1 cellular context compared by ENCODE assay signal in genomic region chr1:44674113-44675000, GRCh38.
TF ChIP-seq lines count a peak whose summit lies in the region.

Gene ARMH1 (plus strand): TSS chr1:44674714. CDS start chr1:44689698, 14,984 bp downstream.
Gene TMEM53 (minus strand): TSS chr1:44674481. CDS start chr1:44674391, 90 bp downstream.

TF ChIP-seq in HepG2, 621 proteins besides CTCF, POLR2A, EP300 and RAD21 (continued from another document and continues in another):
- TF ChIP-seq, protein P1, sequence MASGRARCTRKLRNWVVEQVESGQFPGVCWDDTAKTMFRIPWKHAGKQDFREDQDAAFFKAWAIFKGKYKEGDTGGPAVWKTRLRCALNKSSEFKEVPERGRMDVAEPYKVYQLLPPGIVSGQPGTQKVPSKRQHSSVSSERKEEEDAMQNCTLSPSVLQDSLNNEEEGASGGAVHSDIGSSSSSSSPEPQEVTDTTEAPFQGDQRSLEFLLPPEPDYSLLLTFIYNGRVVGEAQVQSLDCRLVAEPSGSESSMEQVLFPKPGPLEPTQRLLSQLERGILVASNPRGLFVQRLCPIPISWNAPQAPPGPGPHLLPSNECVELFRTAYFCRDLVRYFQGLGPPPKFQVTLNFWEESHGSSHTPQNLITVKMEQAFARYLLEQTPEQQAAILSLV (CRISPR knock-in tag; IDR thresholded peaks at IDR 0.05; ENCODE audit: borderline replicate concordance), result no peak; the same call in 1 of the 2 replicates
- TF ChIP-seq SYNCRIP (IDR thresholded peaks at IDR 0.05; ENCODE audit: insufficient read depth, low read depth, low read length) (no peak), CENPX (CRISPR knock-in tag; IDR thresholded peaks at IDR 0.05) (no peak), KLF9 (CRISPR knock-in tag; IDR thresholded peaks at IDR 0.05; ENCODE audit: low read depth) (no peak), MEF2D (CRISPR knock-in tag; IDR thresholded peaks at IDR 0.05) (peak; percentile 65), ZZZ3 (CRISPR knock-in tag; IDR thresholded peaks at IDR 0.05; ENCODE audit: borderline replicate concordance) (0 out of 2 replicates have a peak, but pooled peaks have one; percentile 46), ZNF326 (CRISPR knock-in tag; IDR thresholded peaks at IDR 0.05; ENCODE audit: borderline replicate concordance) (no peak), ZNF205 (CRISPR knock-in tag; IDR thresholded peaks at IDR 0.05) (peak; percentile 26; the same call in 1 of the 2 replicates), ZBTB46 (CRISPR knock-in tag; IDR thresholded peaks at IDR 0.05; ENCODE audit: borderline replicate concordance) (no peak), ZNF460 (CRISPR knock-in tag; IDR thresholded peaks at IDR 0.05; ENCODE audit: borderline replicate concordance) (no peak), ZBTB33 (CRISPR knock-in tag; IDR thresholded peaks at IDR 0.05) (no peak), ATF5 (CRISPR knock-in tag; IDR thresholded peaks at IDR 0.05; ENCODE audit: low read depth) (0 out of 2 replicates have a peak, but pooled peaks have one; percentile 60), ZNF747 (CRISPR knock-in tag; IDR thresholded peaks at IDR 0.05; ENCODE audit: borderline replicate concordance) (no peak), ZNF629 (CRISPR knock-in tag; conservative IDR thresholded peaks at IDR 0.05) (no peak), NR0B2 (CRISPR knock-in tag; IDR thresholded peaks at IDR 0.05) (no peak), YEATS2 (CRISPR knock-in tag; IDR thresholded peaks at IDR 0.05; ENCODE audit: borderline replicate concordance) (peak; percentile 53; the same call in 1 of the 2 replicates), TBX3 (IDR thresholded peaks at IDR 0.05; ENCODE audit: borderline replicate concordance) (peak; percentile 69; the same call in 1 of the 2 replicates), ZNF224 (CRISPR knock-in tag; IDR thresholded peaks at IDR 0.05) (peak; percentile 52; the same call in 1 of the 2 replicates), BCLAF1 (IDR thresholded peaks at IDR 0.05) (no peak), ZSCAN9 (CRISPR knock-in tag; IDR thresholded peaks at IDR 0.05; ENCODE audit: borderline replicate concordance) (no peak), ZNF691 (CRISPR knock-in tag; IDR thresholded peaks at IDR 0.05; ENCODE audit: borderline replicate concordance, low read depth) (0 out of 2 replicates have a peak, but pooled peaks have one; percentile 53), ZSCAN5A (CRISPR knock-in tag; IDR thresholded peaks at IDR 0.05; ENCODE audit: borderline replicate concordance) (no peak), CBX1 (IDR thresholded peaks at IDR 0.05; ENCODE audit: low read depth) (no peak), PHF8 (CRISPR knock-in tag; IDR thresholded peaks at IDR 0.05) (peak; percentile 72)
- TF ChIP-seq, protein P2, sequence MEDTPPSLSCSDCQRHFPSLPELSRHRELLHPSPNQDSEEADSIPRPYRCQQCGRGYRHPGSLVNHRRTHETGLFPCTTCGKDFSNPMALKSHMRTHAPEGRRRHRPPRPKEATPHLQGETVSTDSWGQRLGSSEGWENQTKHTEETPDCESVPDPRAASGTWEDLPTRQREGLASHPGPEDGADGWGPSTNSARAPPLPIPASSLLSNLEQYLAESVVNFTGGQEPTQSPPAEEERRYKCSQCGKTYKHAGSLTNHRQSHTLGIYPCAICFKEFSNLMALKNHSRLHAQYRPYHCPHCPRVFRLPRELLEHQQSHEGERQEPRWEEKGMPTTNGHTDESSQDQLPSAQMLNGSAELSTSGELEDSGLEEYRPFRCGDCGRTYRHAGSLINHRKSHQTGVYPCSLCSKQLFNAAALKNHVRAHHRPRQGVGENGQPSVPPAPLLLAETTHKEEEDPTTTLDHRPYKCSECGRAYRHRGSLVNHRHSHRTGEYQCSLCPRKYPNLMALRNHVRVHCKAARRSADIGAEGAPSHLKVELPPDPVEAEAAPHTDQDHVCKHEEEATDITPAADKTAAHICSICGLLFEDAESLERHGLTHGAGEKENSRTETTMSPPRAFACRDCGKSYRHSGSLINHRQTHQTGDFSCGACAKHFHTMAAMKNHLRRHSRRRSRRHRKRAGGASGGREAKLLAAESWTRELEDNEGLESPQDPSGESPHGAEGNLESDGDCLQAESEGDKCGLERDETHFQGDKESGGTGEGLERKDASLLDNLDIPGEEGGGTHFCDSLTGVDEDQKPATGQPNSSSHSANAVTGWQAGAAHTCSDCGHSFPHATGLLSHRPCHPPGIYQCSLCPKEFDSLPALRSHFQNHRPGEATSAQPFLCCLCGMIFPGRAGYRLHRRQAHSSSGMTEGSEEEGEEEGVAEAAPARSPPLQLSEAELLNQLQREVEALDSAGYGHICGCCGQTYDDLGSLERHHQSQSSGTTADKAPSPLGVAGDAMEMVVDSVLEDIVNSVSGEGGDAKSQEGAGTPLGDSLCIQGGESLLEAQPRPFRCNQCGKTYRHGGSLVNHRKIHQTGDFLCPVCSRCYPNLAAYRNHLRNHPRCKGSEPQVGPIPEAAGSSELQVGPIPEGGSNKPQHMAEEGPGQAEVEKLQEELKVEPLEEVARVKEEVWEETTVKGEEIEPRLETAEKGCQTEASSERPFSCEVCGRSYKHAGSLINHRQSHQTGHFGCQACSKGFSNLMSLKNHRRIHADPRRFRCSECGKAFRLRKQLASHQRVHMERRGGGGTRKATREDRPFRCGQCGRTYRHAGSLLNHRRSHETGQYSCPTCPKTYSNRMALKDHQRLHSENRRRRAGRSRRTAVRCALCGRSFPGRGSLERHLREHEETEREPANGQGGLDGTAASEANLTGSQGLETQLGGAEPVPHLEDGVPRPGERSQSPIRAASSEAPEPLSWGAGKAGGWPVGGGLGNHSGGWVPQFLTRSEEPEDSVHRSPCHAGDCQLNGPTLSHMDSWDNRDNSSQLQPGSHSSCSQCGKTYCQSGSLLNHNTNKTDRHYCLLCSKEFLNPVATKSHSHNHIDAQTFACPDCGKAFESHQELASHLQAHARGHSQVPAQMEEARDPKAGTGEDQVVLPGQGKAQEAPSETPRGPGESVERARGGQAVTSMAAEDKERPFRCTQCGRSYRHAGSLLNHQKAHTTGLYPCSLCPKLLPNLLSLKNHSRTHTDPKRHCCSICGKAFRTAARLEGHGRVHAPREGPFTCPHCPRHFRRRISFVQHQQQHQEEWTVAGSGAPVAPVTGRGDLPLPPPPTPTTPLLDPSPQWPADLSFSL (CRISPR knock-in tag; IDR thresholded peaks at IDR 0.05), result no peak
